In the genomic region with DNA sequence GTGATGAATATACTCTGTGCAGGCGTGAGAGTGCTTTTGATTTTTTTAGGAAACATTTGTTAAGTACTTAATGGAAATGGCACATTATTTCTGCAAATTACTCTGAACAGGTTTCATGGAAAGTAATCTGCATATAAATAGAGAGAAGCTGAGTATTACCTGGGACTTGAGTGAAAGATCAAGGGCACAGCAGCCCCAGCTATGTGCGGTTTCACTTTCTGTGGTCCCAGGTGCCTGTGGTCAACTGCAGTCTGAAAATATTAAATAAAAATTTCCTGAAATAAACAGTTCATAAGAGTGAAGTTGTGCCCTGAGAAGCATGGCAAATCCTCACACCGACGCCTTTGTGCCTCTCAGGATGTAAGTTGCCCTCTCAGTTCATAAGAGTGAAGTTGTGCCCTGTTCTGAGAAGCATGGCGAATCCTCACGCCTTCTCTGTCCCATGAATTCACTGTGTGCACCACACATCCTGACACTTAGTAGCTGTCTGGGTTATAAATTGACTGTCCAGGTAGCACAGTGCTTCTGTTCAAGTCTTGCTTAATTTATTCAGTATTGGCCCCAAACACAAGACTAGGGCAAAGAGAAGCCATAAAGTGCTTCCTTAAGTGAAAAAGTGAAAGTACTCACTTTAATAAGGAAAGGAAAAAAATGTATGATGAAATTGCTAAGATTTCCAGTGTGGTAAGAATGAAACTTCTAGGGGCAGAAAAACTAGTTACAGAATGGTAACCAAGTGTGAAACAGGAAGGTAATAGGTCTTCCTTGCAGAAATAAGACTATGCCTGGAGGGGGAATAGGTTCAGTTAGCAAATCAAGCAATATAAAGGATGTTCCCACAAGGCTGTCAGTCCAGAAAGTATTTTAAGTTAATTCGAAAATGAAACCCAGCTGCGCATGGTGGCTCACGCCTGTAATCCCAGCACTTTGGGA, we compare ENCODE assay signal across 11 cellular contexts. TPM values are rescaled to one million over a fixed set of nuclear protein-coding genes. Genes with fewer than 3 reads are reported as not detected.
DNase-seq lines count a peak whose midpoint lies in the region; ATAC-seq and TF ChIP-seq lines count a peak whose summit lies in the region.
"Had no signal": no experiment of that assay in that cellular context is flagged by ENCODE, and none has a peak within 500 bp of the region (broad histone marks: within the 10 kb centered on the region; RNA-seq: fewer than 3 reads in every experiment).

No MANE protein-coding gene starts in this region.

- POLR2A ChIA-PET in activated B cell treated with CpG ODN at 0.5 μM for 24 hours (lab: Charles Lee), result no interaction called here

- DNase-seq in CD4-positive, CD25-positive, alpha-beta regulatory T cell, result peak in 1 of 3 donors; percentile 20
- DNase-seq in activated B cell treated with CpG ODN at 0.5 μM for 24 hours (no peak), iPS-NIHi7 (ENCODE audit: extremely low spot score) (no peak), NCI-H526 (lab: John Stamatoyannopoulos, UW) (no peak), DMS 273 treated with DMSO at 0.1 percent for 48 hours (lab: John Stamatoyannopoulos, UW) (no peak), NOMO-1 treated with DMSO at 0.1 percent for 48 hours (lab: John Stamatoyannopoulos, UW; ENCODE audit: unreplicated experiment) (no peak)
- DNase-seq: NCI-H1930 had no signal

- TF ChIP-seq CTCF in activated B cell treated with CpG ODN at 0.5 μM for 24 hours (IDR thresholded peaks at IDR 0.05), result no peak

- peak overlapping the region in 3 of 4 donors; percentile 17 to 49 (median 24) for H3K4me3 Mint-ChIP-seq in CD4-positive, CD25-positive, alpha-beta regulatory T cell
- peak overlapping the region; percentile 8 for H3K4me3 Mint-ChIP-seq in activated B cell treated with CpG ODN at 0.5 μM for 24 hours

- no peaks in the 10 kb centered on the region for H3K9me3 ChIP-seq in CD4-positive, CD25-positive, alpha-beta regulatory T cell (ENCODE audit: control insufficient read depth in 2 of 2, low read length in 2 of 2)

- H3K4me1 Mint-ChIP-seq in CD4-positive, CD25-positive, alpha-beta regulatory T cell, result peaks cover 0 to 12% (median 8%) of the 10 kb centered on the region in 4 donors
- H3K4me1 Mint-ChIP-seq in activated B cell treated with CpG ODN at 0.5 μM for 24 hours, result peaks cover 19% of the 10 kb centered on the region

- intact Hi-C loops in activated B cell treated with CpG ODN at 0.5 μM for 24 hours (cut with micrococcal nuclease), result no loop called here

- H3K36me3 ChIP-seq in CD4-positive, CD25-positive, alpha-beta regulatory T cell (ENCODE audit: control insufficient read depth, insufficient read depth, low read length), result no peaks in the 10 kb centered on the region
- H3K36me3 ChIP-seq: HAP-1 had no signal

- ATAC-seq in CD4-positive, CD25-positive, alpha-beta regulatory T cell (ENCODE audit: low read depth in 2 of 2), result no peak
- ATAC-seq in GM19324 (IDR thresholded peaks at IDR 0.05; ENCODE audit: low FRiP score, unreplicated experiment) (peak; percentile 69), HG03060 (IDR thresholded peaks at IDR 0.05; ENCODE audit: low read depth, unreplicated experiment) (peak; percentile 39), activated B cell treated with CpG ODN at 0.5 μM for 24 hours (ENCODE audit: low read depth) (no peak)

- H3K27ac Mint-ChIP-seq in CD4-positive, CD25-positive, alpha-beta regulatory T cell, result no peak overlapping the region
- no peak overlapping the region for H3K27ac Mint-ChIP-seq in activated B cell treated with CpG ODN at 0.5 μM for 24 hours

- H3K27ac ChIP-seq in CD4-positive, CD25-positive, alpha-beta regulatory T cell (ENCODE audit: insufficient read depth, low read length, poor library complexity, severe bottlenecking), result no peak overlapping the region

- peaks cover 4% of the 10 kb centered on the region for H3K36me3 Mint-ChIP-seq in CD4-positive, CD25-positive, alpha-beta regulatory T cell
- no peaks in the 10 kb centered on the region for H3K36me3 Mint-ChIP-seq in activated B cell treated with CpG ODN at 0.5 μM for 24 hours (ENCODE audit: low read depth)

- CTCF ChIA-PET in activated B cell treated with CpG ODN at 0.5 μM for 24 hours (lab: Charles Lee), result no interaction called here

- peaks cover 7% of the 10 kb centered on the region for H3K4me1 ChIP-seq in CD4-positive, CD25-positive, alpha-beta regulatory T cell (ENCODE audit: control insufficient read depth, insufficient read depth, low read length, poor library complexity, severe bottlenecking)

- peaks cover 34% of the 10 kb centered on the region for H3K27me3 Mint-ChIP-seq in CD4-positive, CD25-positive, alpha-beta regulatory T cell
- H3K27me3 Mint-ChIP-seq in activated B cell treated with CpG ODN at 0.5 μM for 24 hours, result peaks cover 13% of the 10 kb centered on the region

- H3K4me3 ChIP-seq in CD4-positive, CD25-positive, alpha-beta regulatory T cell (ENCODE audit: low read depth, low read length), result no peak overlapping the region
- H3K4me3 ChIP-seq: HAP-1 had no signal

- peaks cover 0 to 9% (median 2%) of the 10 kb centered on the region in 7 donors for H3K9me3 Mint-ChIP-seq in CD4-positive, CD25-positive, alpha-beta regulatory T cell
- H3K9me3 Mint-ChIP-seq in activated B cell treated with CpG ODN at 0.5 μM for 24 hours, result peaks cover 7% of the 10 kb centered on the region

- peaks cover 5% of the 10 kb centered on the region for H3K27me3 ChIP-seq in CD4-positive, CD25-positive, alpha-beta regulatory T cell (ENCODE audit: control insufficient read depth, insufficient read depth, low read length)

RNA-seq across cellular contexts. Expression of gene SNTG2, which starts 4.3 kb away (rescaled TPM):
- total RNA-seq in CD4-positive, CD25-positive, alpha-beta regulatory T cell, result 0.64 TPM
- not detected for polyA plus RNA-seq in CD4-positive, CD25-positive, alpha-beta regulatory T cell
- total RNA-seq in activated B cell treated with CpG ODN at 0.5 μM for 24 hours, result 0.88 and 2.2 TPM in 2 replicates
- polyA plus RNA-seq: neural cell had no signal

Comparison
In these comparisons a context has a peak if more than half of its experiments do, and no peak if none do; other contexts are left out.
1. ATAC-seq: peak in GM19324 (single experiment) and HG03060 (single experiment); none in CD4-positive, CD25-positive, alpha-beta regulatory T cell (0 of 2) and activated B cell treated with CpG ODN at 0.5 μM for 24 hours (single experiment).